ENCODE assay signal across 1 cellular context in genomic region chr17:38751803-38752118, GRCh38.
TF ChIP-seq lines count a peak whose summit lies in the region.

No MANE protein-coding gene starts in this region.

TF ChIP-seq in HEK293, 187 proteins besides CTCF, POLR2A, EP300 and RAD21 (continued from another document and continues in another):
- TF ChIP-seq ZBTB26 (tag by site-specific recombination; optimal IDR thresholded peaks at IDR 0.05) (peak; percentile 74), GFI1B (tag by site-specific recombination; IDR thresholded peaks at IDR 0.05) (peak; percentile 48; the same call in 1 of the 2 replicates), ZNF785 (tag by site-specific recombination; IDR thresholded peaks at IDR 0.05) (no peak), ZNF558 (tag by site-specific recombination; IDR thresholded peaks at IDR 0.05) (peak; percentile 68; the same call in 1 of the 2 replicates), ZNF2 (tag by site-specific recombination; IDR thresholded peaks at IDR 0.05) (peak; percentile 4), ZNF501 (tag by site-specific recombination; IDR thresholded peaks at IDR 0.05) (peak; percentile 88), ZBTB17 (tag by site-specific recombination; IDR thresholded peaks at IDR 0.05) (peak; percentile 74; the same call in 1 of the 2 replicates), ATF2 (tag by site-specific recombination; IDR thresholded peaks at IDR 0.05; ENCODE audit: low read depth) (no peak), KLF9 (tag by site-specific recombination; IDR thresholded peaks at IDR 0.05; ENCODE audit: low read depth) (0 out of 2 replicates have a peak, but pooled peaks have one; percentile 48), ZNF639 (tag by site-specific recombination; IDR thresholded peaks at IDR 0.05) (peak; percentile 6), SALL2 (tag by site-specific recombination; IDR thresholded peaks at IDR 0.05; ENCODE audit: borderline replicate concordance) (0 out of 2 replicates have a peak, but pooled peaks have one; percentile 1), ZNF341 (tag by site-specific recombination; IDR thresholded peaks at IDR 0.05; ENCODE audit: low read depth) (peak; percentile 90), PRDM1 (tag by site-specific recombination; IDR thresholded peaks at IDR 0.05) (peak; percentile 80), ZNF174 (tag by site-specific recombination; IDR thresholded peaks at IDR 0.05) (no peak), ZNF426 (tag by site-specific recombination; IDR thresholded peaks at IDR 0.05) (no peak), ZNF248 (tag by site-specific recombination; IDR thresholded peaks at IDR 0.05) (no peak), ZNF843 (tag by site-specific recombination; IDR thresholded peaks at IDR 0.05) (peak; percentile 55; the same call in 1 of the 2 replicates), ZSCAN30 (tag by site-specific recombination; IDR thresholded peaks at IDR 0.05) (peak; percentile 40; the same call in 1 of the 2 replicates), ZBTB21 (tag by site-specific recombination; IDR thresholded peaks at IDR 0.05) (peak; percentile 44; the same call in 1 of the 2 replicates), ZNF610 (tag by site-specific recombination; IDR thresholded peaks at IDR 0.05; ENCODE audit: borderline replicate concordance) (0 out of 2 replicates have a peak, but pooled peaks have one; percentile 1), ZNF280D (tag by site-specific recombination; IDR thresholded peaks at IDR 0.05) (no peak), ZNF76 (tag by site-specific recombination; IDR thresholded peaks at IDR 0.05; ENCODE audit: borderline replicate concordance, low read depth) (peak; percentile 50; the same call in 1 of the 2 replicates), MEIS1 (CRISPR knock-in tag; IDR thresholded peaks at IDR 0.05; ENCODE audit: borderline replicate concordance) (no peak), KLF7 (tag by site-specific recombination; IDR thresholded peaks at IDR 0.05; ENCODE audit: borderline replicate concordance) (0 out of 2 replicates have a peak, but pooled peaks have one; percentile 20), REST (tag by site-specific recombination; IDR thresholded peaks at IDR 0.05) (0 out of 2 replicates have a peak, but pooled peaks have one; percentile 20), ZNF324 (tag by site-specific recombination; IDR thresholded peaks at IDR 0.05) (peak; percentile 96), ZNF692 (tag by site-specific recombination; IDR thresholded peaks at IDR 0.05) (peak; percentile 42; the same call in 1 of the 2 replicates)
- TF ChIP-seq, protein P1, sequence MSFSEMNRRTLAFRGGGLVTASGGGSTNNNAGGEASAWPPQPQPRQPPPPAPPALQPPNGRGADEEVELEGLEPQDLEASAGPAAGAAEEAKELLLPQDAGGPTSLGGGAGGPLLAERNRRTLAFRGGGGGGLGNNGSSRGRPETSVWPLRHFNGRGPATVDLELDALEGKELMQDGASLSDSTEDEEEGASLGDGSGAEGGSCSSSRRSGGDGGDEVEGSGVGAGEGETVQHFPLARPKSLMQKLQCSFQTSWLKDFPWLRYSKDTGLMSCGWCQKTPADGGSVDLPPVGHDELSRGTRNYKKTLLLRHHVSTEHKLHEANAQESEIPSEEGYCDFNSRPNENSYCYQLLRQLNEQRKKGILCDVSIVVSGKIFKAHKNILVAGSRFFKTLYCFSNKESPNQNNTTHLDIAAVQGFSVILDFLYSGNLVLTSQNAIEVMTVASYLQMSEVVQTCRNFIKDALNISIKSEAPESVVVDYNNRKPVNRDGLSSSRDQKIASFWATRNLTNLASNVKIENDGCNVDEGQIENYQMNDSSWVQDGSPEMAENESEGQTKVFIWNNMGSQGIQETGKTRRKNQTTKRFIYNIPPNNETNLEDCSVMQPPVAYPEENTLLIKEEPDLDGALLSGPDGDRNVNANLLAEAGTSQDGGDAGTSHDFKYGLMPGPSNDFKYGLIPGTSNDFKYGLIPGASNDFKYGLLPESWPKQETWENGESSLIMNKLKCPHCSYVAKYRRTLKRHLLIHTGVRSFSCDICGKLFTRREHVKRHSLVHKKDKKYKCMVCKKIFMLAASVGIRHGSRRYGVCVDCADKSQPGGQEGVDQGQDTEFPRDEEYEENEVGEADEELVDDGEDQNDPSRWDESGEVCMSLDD (tag by site-specific recombination; IDR thresholded peaks at IDR 0.05): peak; percentile 83; the same call in 1 of the 2 replicates
- TF ChIP-seq, protein P2, sequence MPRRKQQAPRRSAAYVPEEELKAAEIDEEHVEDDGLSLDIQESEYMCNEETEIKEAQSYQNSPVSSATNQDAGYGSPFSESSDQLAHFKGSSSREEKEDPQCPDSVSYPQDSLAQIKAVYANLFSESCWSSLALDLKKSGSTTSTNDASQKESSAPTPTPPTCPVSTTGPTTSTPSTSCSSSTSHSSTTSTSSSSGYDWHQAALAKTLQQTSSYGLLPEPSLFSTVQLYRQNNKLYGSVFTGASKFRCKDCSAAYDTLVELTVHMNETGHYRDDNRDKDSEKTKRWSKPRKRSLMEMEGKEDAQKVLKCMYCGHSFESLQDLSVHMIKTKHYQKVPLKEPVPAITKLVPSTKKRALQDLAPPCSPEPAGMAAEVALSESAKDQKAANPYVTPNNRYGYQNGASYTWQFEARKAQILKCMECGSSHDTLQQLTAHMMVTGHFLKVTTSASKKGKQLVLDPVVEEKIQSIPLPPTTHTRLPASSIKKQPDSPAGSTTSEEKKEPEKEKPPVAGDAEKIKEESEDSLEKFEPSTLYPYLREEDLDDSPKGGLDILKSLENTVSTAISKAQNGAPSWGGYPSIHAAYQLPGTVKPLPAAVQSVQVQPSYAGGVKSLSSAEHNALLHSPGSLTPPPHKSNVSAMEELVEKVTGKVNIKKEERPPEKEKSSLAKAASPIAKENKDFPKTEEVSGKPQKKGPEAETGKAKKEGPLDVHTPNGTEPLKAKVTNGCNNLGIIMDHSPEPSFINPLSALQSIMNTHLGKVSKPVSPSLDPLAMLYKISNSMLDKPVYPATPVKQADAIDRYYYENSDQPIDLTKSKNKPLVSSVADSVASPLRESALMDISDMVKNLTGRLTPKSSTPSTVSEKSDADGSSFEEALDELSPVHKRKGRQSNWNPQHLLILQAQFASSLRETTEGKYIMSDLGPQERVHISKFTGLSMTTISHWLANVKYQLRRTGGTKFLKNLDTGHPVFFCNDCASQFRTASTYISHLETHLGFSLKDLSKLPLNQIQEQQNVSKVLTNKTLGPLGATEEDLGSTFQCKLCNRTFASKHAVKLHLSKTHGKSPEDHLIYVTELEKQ (tag by site-specific recombination; IDR thresholded peaks at IDR 0.05; ENCODE audit: borderline replicate concordance): no peak
